In genomic region chr10:130137077-130137448, GRCh38 we compare ENCODE assay signal across 8 cellular contexts. TPM values are rescaled to one million over a fixed set of nuclear protein-coding genes. Genes with fewer than 3 reads are reported as not detected.
DNase-seq lines count a peak whose midpoint lies in the region; ATAC-seq and TF ChIP-seq lines count a peak whose summit lies in the region.

No MANE protein-coding gene starts in this region.

- H3K4me1 ChIP-seq in heart right ventricle: peaks cover 11 to 60% (median 52%) of the 10 kb centered on the region in 9 donors
- H3K4me1 ChIP-seq in rectal smooth muscle tissue (ENCODE audit: control insufficient read depth, insufficient read depth, low read length): peaks cover 14% of the 10 kb centered on the region

- peaks cover 0 to 5% (median 0%) of the 10 kb centered on the region in 9 donors for H3K36me3 ChIP-seq in heart right ventricle
- H3K36me3 ChIP-seq in rectal smooth muscle tissue (ENCODE audit: control insufficient read depth, insufficient read depth, low read length): no peaks in the 10 kb centered on the region

- POLR2A ChIA-PET in T-cell (lab: Charles Lee): interaction anchor here (0.9 to 2.0 kb wide), 2 partner anchors 26 kb away, joined by 3 to 21 read pairs; partner anchors contain the start of gene C10orf143 (in 1 of the 2)

- ATAC-seq in heart right ventricle (no peak), Right ventricle myocardium superior (ENCODE audit: poor library complexity) (no peak), T-cell (replicated peaks in 1 of 4) (no peak), HG02938 (IDR thresholded peaks at IDR 0.05; ENCODE audit: unreplicated experiment) (no peak)

- CTCF ChIA-PET in T-cell (lab: Charles Lee): interaction anchor here in 1 of 2 donors (1.1 kb wide), 1 partner anchor 28 kb away, joined by 3 read pairs; no protein-coding TSS in a partner anchor

- H3K9me3 Mint-ChIP-seq in T-cell: no peaks in the 10 kb centered on the region

- peak overlapping the region; percentile 80 to 84 (median 84) for H3K4me3 Mint-ChIP-seq in T-cell

- H3K27ac Mint-ChIP-seq in T-cell: peak overlapping the region; percentile 46 to 61

- peaks cover 39 to 54% (median 53%) of the 10 kb centered on the region in 3 donors for H3K4me1 Mint-ChIP-seq in T-cell

- H3K36me3 Mint-ChIP-seq in T-cell: peaks cover 6% of the 10 kb centered on the region

- H3K27me3 Mint-ChIP-seq in T-cell: peaks cover 1 to 6% of the 10 kb centered on the region in 2 donors

- 1 to 2% methylated on average over 10 of the region's 10 CpGs for WGBS in heart right ventricle, 2 donors

- intact Hi-C loops in heart right ventricle (cut with DNase I) (loop anchor here in 2 of 10 donors (2.0 kb wide), 1 partner anchor 26 kb away; the partner anchor contains the start of gene C10orf143 (in 2 of the 2)), Right ventricle myocardium superior (cut with DNase I) (no loop called here)

- H3K27me3 ChIP-seq in heart right ventricle: no peaks in the 10 kb centered on the region
- H3K27me3 ChIP-seq in rectal smooth muscle tissue (ENCODE audit: control insufficient read depth, insufficient read depth, low read length): no peaks in the 10 kb centered on the region

- peak overlapping the region; percentile 72 to 96 (median 92) for H3K27ac ChIP-seq in heart right ventricle
- H3K27ac ChIP-seq in rectal smooth muscle tissue (ENCODE audit: low read depth, low read length): peak overlapping the region; percentile 72

- peak overlapping the region; percentile 68 to 100 (median 95) for H3K4me3 ChIP-seq in heart right ventricle
- peak overlapping the region; percentile 73 for H3K4me3 ChIP-seq in fibroblast of pulmonary artery (replicated peaks; ENCODE audit: low read depth, low read length)
- H3K4me3 ChIP-seq in rectal smooth muscle tissue (ENCODE audit: low read length): peak overlapping the region; percentile 67

- DNase-seq in heart right ventricle (no peak), Right ventricle myocardium superior (no peak), T-cell (no peak), fibroblast of pulmonary artery (ENCODE audit: low read depth) (peak; percentile 45), superior temporal gyrus (ENCODE audit: extremely low spot score) (no peak), T-helper 9 cell (no peak)

- no peak for TF ChIP-seq CTCF in heart right ventricle (IDR thresholded peaks at IDR 0.05)
- TF ChIP-seq CTCF in fibroblast of pulmonary artery (IDR thresholded peaks at IDR 0.05; ENCODE audit: low read length, missing control alignments): no peak

- H3K9ac ChIP-seq in rectal smooth muscle tissue (ENCODE audit: low read length): peak overlapping the region; percentile 43

- no peaks in the 10 kb centered on the region for H3K9me3 ChIP-seq in heart right ventricle

RNA-seq across cellular contexts. Expression of gene GLRX3, which starts 0.9 kb away (rescaled TPM):
- total RNA-seq in heart right ventricle: 10 to 100 TPM; 53.5 to 82.9 (median 65.5) TPM
- 100 to 1,000 TPM in 1 of 2 donors, 10 to 100 TPM in 1; 34.1 to 130 TPM for polyA plus RNA-seq in heart right ventricle
- total RNA-seq in Right ventricle myocardium superior: 64.7 TPM
- total RNA-seq in T-cell: 10 to 100 TPM; 32.4 to 40.7 (median 35.4) TPM

RNA-seq across cellular contexts. Expression of gene C10orf143, which starts 26.4 kb away (rescaled TPM):
- total RNA-seq in heart right ventricle (1 to 10 TPM; 1.1 to 2.9 (median 2.1) TPM), Right ventricle myocardium superior (2.2 TPM), T-cell (10 to 100 TPM in 4 of 5 donors, 1 to 10 TPM in 1; 7.6 to 14.6 (median 12.3) TPM)
- polyA plus RNA-seq in heart right ventricle: 1 to 10 TPM; 1.5 to 5.4 TPM
